In genomic region chr6:128111096-128111495, GRCh38 we compare ENCODE assay signal across 17 cellular contexts.
DNase-seq lines count a peak whose midpoint lies in the region; ATAC-seq and TF ChIP-seq lines count a peak whose summit lies in the region.
"Had no signal": no experiment of that assay in that cellular context is flagged by ENCODE, and none has a peak within 500 bp of the region (broad histone marks: within the 10 kb centered on the region; RNA-seq: fewer than 3 reads in every experiment).

No MANE protein-coding gene starts in this region.

- H3K36me3 ChIP-seq in adipocyte (ENCODE audit: control insufficient read depth, insufficient read depth, low read length, severe bottlenecking), result no peaks in the 10 kb centered on the region
- H3K36me3 ChIP-seq in vagina, result no peaks in the 10 kb centered on the region
- H3K36me3 ChIP-seq: BLaER1, HAP-1, SJSA1 had no signal

- H3K4me3 ChIP-seq in adipocyte (ENCODE audit: low read length) (no peak overlapping the region), fibroblast of mammary gland (ENCODE audit: control insufficient read depth, low read depth, low read length) (no peak overlapping the region), vagina (no peak overlapping the region)
- H3K4me3 ChIP-seq: BLaER1, HAP-1, SJSA1 had no signal

- intact Hi-C loops in vagina (cut with DNase I), result no loop called here

- no peak overlapping the region for H3K27ac ChIP-seq in vagina
- H3K27ac ChIP-seq: BLaER1, SJSA1 had no signal

- no peaks in the 10 kb centered on the region for H3K9me3 ChIP-seq in adipocyte (ENCODE audit: control insufficient read depth, low read length)
- no peaks in the 10 kb centered on the region for H3K9me3 ChIP-seq in vagina
- H3K9me3 ChIP-seq: BLaER1, HAP-1, SJSA1 had no signal

- DNase-seq in M059J (ENCODE audit: low read depth) (peak; percentile 10), adipocyte (ENCODE audit: low read depth) (peak; percentile 11), fibroblast of mammary gland (ENCODE audit: low read depth) (peak; percentile 11), myocyte (ENCODE audit: low read depth) (peak; percentile 24), vagina (ENCODE audit: extremely low spot score in 2 of 2) (no peak), NCI-H526 treated with DMSO at 0.1 percent for 48 hours (lab: John Stamatoyannopoulos, UW) (no peak)
- no peak for DNase-seq in stimulated activated naive CD4-positive, alpha-beta T cell treated with Interleukin-2 at 50 U/mL for 16 hours (lab: John Stamatoyannopoulos, UW)
- DNase-seq: CD8-positive, alpha-beta T cell; NCI-H1417; NCI-H187 treated with DMSO at 0.1 percent for 48 hours; NCI-H2171; NCI-H510A; NCI-H82 had no signal

- H3K27me3 ChIP-seq in adipocyte (replicated peaks; ENCODE audit: control insufficient read depth, insufficient read depth, low read length), result no peaks in the 10 kb centered on the region
- no peaks in the 10 kb centered on the region for H3K27me3 ChIP-seq in vagina
- H3K27me3 ChIP-seq: BLaER1, SJSA1 had no signal

- TF ChIP-seq CTCF in fibroblast of mammary gland (conservative IDR thresholded peaks at IDR 0.05; ENCODE audit: control insufficient read depth, insufficient read depth, low read depth, low read length) (no peak), vagina (IDR thresholded peaks at IDR 0.05) (no peak)

- ATAC-seq in GM18520 (IDR thresholded peaks at IDR 0.05; ENCODE audit: unreplicated experiment), result no peak
- ATAC-seq: CD8-positive, alpha-beta T cell had no signal

- H3K9ac ChIP-seq in adipocyte (ENCODE audit: low read length), result no peak overlapping the region
- H3K9ac ChIP-seq: BLaER1 had no signal

- H3K4me1 ChIP-seq in adipocyte (ENCODE audit: control insufficient read depth, insufficient read depth, low read length) (peaks cover 25% of the 10 kb centered on the region), vagina (peaks cover 20% of the 10 kb centered on the region)
- H3K4me1 ChIP-seq: BLaER1, SJSA1 had no signal

- TF ChIP-seq POLR2A in vagina (IDR thresholded peaks at IDR 0.05), result no peak

Comparison
In these comparisons a context has a peak if more than half of its experiments do, and no peak if none do; other contexts are left out.
1. DNase-seq: peak in M059J (single experiment), adipocyte (single experiment), fibroblast of mammary gland (single experiment) and myocyte (single experiment); none in stimulated activated naive CD4-positive, alpha-beta T cell treated with Interleukin-2 at 50 U/mL for 16 hours (single experiment), vagina (0 of 2) and NCI-H526 treated with DMSO at 0.1 percent for 48 hours (single experiment).